ENCODE assay signal across 12 cellular contexts in the genomic region with DNA sequence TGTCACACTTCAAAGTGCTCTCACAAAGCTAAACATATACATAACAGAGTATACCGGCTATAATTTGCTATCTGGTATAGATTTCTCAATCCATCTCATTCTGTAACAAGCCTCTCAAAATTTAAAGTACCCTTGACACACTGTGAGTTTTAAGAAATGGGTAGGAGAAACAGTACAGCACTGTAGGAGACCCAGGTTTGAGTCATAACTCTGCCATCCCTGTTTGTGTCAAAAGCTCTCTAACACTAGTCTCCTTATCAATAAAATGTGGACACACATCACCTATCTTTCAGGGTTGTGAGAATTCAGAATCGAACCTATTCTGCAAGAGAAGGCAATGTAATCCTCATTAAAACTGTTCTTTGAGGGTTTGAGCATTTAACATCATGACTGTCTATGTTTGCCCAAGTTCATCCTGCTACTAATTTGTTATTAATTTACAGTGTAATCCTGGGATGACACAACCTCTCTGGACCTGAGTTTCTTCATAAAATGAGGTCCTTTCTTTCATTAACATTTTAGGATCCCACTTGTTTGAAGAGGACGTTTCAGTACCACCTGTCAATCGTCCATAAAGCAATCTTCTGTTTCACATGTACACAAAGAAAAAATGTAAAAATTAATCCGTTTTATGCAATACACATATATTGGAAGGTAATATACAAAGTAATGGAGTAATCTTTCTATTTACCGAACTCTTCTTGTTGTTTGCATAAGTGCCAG.
DNase-seq lines count a peak whose midpoint lies in the region; ATAC-seq and TF ChIP-seq lines count a peak whose summit lies in the region.
"Had no signal": no experiment of that assay in that cellular context is flagged by ENCODE, and none has a peak within 500 bp of the region (broad histone marks: within the 10 kb centered on the region; RNA-seq: fewer than 3 reads in every experiment).

No MANE protein-coding gene starts in this region.

- intact Hi-C loops in posterior cingulate gyrus (cut with DNase I) = no loop called here

- no peaks in the 10 kb centered on the region for H3K9me3 ChIP-seq in endocrine pancreas (ENCODE audit: control insufficient read depth, low read length)

- H3K9ac ChIP-seq in endocrine pancreas (ENCODE audit: control insufficient read depth, insufficient read depth, low read length) = no peak overlapping the region

- TF ChIP-seq CTCF in 22Rv1 (IDR thresholded peaks at IDR 0.05) = no peak

- peaks cover 19% of the 10 kb centered on the region for H3K4me1 ChIP-seq in endocrine pancreas (ENCODE audit: control insufficient read depth, insufficient read depth, low read length)

- H3K4me3 ChIP-seq in endocrine pancreas (ENCODE audit: control insufficient read depth, insufficient read depth, low read length) = peak overlapping the region; percentile 38

- H3K27ac ChIP-seq in 22Rv1 = 0 out of 2 replicates have a peak overlapping the region, but pooled peaks have one; percentile 0

- DNase-seq in DMS153 treated with DMSO at 0.1 percent for 48 hours (lab: John Stamatoyannopoulos, UW; ENCODE audit: unreplicated experiment) (peak; percentile 75), NCI-H345 (lab: John Stamatoyannopoulos, UW) (peak; percentile 83), GM03348 (ENCODE audit: low spot score) (no peak), posterior cingulate gyrus (no peak)
- DNase-seq: CD8-positive, alpha-beta T cell; H7; SIG-M5; T-helper 2 cell had no signal

- no peak for ATAC-seq in GM19035 (IDR thresholded peaks at IDR 0.05; ENCODE audit: unreplicated experiment)
- ATAC-seq in HG03521 (IDR thresholded peaks at IDR 0.05; ENCODE audit: unreplicated experiment) = no peak
- ATAC-seq: CD8-positive, alpha-beta T cell had no signal

- H3K27me3 ChIP-seq in endocrine pancreas (ENCODE audit: control insufficient read depth, insufficient read depth, low read length) = no peaks in the 10 kb centered on the region

- no peaks in the 10 kb centered on the region for H3K36me3 ChIP-seq in endocrine pancreas (ENCODE audit: control insufficient read depth, insufficient read depth, low read length)

Comparison
In these comparisons a context has a peak if more than half of its experiments do, and no peak if none do; other contexts are left out.
1. DNase-seq: peak in DMS153 treated with DMSO at 0.1 percent for 48 hours (single experiment) and NCI-H345 (single experiment); none in GM03348 (single experiment) and posterior cingulate gyrus (0 of 10).